ENCODE assay signal across 1 cellular context in genomic region chr4:52751349-52751911, GRCh38.
TF ChIP-seq lines count a peak whose summit lies in the region.

A gene with protein sequence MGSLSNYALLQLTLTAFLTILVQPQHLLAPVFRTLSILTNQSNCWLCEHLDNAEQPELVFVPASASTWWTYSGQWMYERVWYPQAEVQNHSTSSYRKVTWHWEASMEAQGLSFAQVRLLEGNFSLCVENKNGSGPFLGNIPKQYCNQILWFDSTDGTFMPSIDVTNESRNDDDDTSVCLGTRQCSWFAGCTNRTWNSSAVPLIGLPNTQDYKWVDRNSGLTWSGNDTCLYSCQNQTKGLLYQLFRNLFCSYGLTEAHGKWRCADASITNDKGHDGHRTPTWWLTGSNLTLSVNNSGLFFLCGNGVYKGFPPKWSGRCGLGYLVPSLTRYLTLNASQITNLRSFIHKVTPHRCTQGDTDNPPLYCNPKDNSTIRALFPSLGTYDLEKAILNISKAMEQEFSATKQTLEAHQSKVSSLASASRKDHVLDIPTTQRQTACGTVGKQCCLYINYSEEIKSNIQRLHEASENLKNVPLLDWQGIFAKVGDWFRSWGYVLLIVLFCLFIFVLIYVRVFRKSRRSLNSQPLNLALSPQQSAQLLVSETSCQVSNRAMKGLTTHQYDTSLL (minus strand): TSS chr4:52751425. CDS start chr4:52745520, 5,905 bp downstream.

TF ChIP-seq in HepG2, 621 proteins besides CTCF, POLR2A, EP300 and RAD21 (continued from another document):
- TF ChIP-seq, protein P1, sequence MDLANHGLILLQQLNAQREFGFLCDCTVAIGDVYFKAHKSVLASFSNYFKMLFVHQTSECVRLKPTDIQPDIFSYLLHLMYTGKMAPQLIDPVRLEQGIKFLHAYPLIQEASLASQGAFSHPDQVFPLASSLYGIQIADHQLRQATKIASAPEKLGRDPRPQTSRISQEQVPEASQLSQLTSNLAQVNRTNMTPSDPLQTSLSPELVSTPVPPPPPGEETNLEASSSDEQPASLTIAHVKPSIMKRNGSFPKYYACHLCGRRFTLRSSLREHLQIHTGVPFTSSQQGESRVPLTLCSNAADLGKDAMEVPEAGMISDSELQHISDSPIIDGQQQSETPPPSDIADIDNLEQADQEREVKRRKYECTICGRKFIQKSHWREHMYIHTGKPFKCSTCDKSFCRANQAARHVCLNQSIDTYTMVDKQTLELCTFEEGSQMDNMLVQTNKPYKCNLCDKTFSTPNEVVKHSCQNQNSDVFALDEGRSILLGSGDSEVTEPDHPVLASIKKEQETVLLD (CRISPR knock-in tag; IDR thresholded peaks at IDR 0.05; ENCODE audit: low read depth), result no peak
- TF ChIP-seq HNRNPLL (IDR thresholded peaks at IDR 0.05; ENCODE audit: low read depth, low read length, poor library complexity, severe bottlenecking), result peak; percentile 87
